ENCODE assay signal across 8 cellular contexts in genomic region chr10:32256613-32257437, GRCh38.
A peak's percentile ranks its signal among the peaks of the same experiment; 100 is the strongest.
DNase-seq lines count a peak whose midpoint lies in the region; ATAC-seq and TF ChIP-seq lines count a peak whose summit lies in the region.

No MANE protein-coding gene starts in this region.

- ATAC-seq in GM18517 (IDR thresholded peaks at IDR 0.05; ENCODE audit: unreplicated experiment) (peak; percentile 65), HG03432 (IDR thresholded peaks at IDR 0.05; ENCODE audit: unreplicated experiment) (peak; percentile 73)

- DNase-seq in AG04449 (ENCODE audit: low read depth, low spot score) (no peak), SK-MEL-5 (ENCODE audit: low read depth, low spot score) (peak; percentile 63), cardiac muscle cell (ENCODE audit: low read depth in 1 of 2, low spot score in 1 of 2) (peak; percentile 57 to 61), renal cortical epithelial cell (ENCODE audit: low read depth) (peak; percentile 45), NCI-H1930 (lab: John Stamatoyannopoulos, UW) (no peak)
- peak; percentile 67 for DNase-seq in activated naive CD4-positive, alpha-beta T cell treated with anti-CD3 and anti-CD28 coated beads, Interleukin-2, amount 50 U/mL, for 16 hours

- TF ChIP-seq CTCF in AG04449 (IDR thresholded peaks at IDR 0.05; ENCODE audit: insufficient read depth, low read length, missing control alignments) (peak; percentile 78), cardiac muscle cell (IDR thresholded peaks at IDR 0.05; ENCODE audit: low read depth, low read length) (peak; percentile 96)

- H3K4me3 ChIP-seq in AG04449 (ENCODE audit: low read depth, low read length) (no peak overlapping the region), cardiac muscle cell (no peak overlapping the region)

- no peaks in the 10 kb centered on the region for H3K4me1 ChIP-seq in cardiac muscle cell (ENCODE audit: low read depth)

- H3K9me3 ChIP-seq in cardiac muscle cell (ENCODE audit: low read depth), result no peaks in the 10 kb centered on the region

- H3K27ac ChIP-seq in cardiac muscle cell, result no peak overlapping the region

- H3K27me3 ChIP-seq in cardiac muscle cell, result no peaks in the 10 kb centered on the region

- POLR2A ChIA-PET in AG04449 (lab: Yijun Ruan, JAX), result no interaction called here

- no peaks in the 10 kb centered on the region for H3K36me3 ChIP-seq in cardiac muscle cell

- in situ Hi-C loops in SK-MEL-5 (cut with HindIII; ENCODE audit: low pct_unique_long_range_greater_than_20kb, low sequenced_read_pairs), result no loop called here

- CTCF ChIA-PET in AG04449 (lab: Yijun Ruan, JAX), result interaction anchor here (0.6 to 8.5 kb wide), 26 partner anchors 11 to 752 kb away, joined by 3 to 70 read pairs (median 4); no protein-coding TSS in a partner anchor

Comparison
In these comparisons a context has a peak if more than half of its experiments do, and no peak if none do; other contexts are left out.
1. DNase-seq: peak in SK-MEL-5 (single experiment), activated naive CD4-positive, alpha-beta T cell treated with anti-CD3 and anti-CD28 coated beads, Interleukin-2, amount 50 U/mL, for 16 hours (single experiment), cardiac muscle cell (2 of 2) and renal cortical epithelial cell (single experiment); none in AG04449 (single experiment) and NCI-H1930 (0 of 2).